ENCODE assay signal across 8 cellular contexts in the genomic region with DNA sequence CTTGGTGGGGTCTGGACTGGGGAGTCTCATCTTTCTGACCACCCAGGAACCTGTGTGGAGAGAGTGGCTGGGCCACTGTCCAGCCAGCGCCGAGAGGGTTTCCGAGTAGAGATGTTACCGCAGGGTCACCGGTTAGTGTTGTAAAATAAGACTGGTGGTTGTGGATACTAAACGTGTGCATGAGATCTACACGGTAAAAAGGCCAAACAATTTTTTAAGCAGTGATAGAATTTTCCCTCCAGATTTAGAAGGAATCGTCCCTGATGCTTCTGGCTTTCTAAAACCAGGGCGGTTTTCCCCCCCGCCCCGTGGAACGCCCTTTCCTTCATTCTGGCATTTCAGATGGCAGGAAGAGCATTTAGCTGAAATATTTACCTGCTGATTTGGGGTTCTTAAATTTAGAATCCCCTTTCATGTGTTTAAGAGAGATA.
DNase-seq lines count a peak whose midpoint lies in the region; ATAC-seq and TF ChIP-seq lines count a peak whose summit lies in the region.
"Had no signal": no experiment of that assay in that cellular context is flagged by ENCODE, and none has a peak within 500 bp of the region (broad histone marks: within the 10 kb centered on the region; RNA-seq: fewer than 3 reads in every experiment).

No MANE protein-coding gene starts in this region.

- H2BK15ac ChIP-seq in IMR-90 (ENCODE audit: low read depth, low read length), result no peak overlapping the region

- 0 out of 2 replicates have a peak overlapping the region, but pooled peaks have one; percentile 24 for H3K9ac ChIP-seq in IMR-90 (ENCODE audit: low read depth, low read length)

- peaks cover 99% of the 10 kb centered on the region for H3K36me3 Mint-ChIP-seq in MCF 10A (ENCODE audit: insufficient read depth, unreplicated experiment)

- peaks cover 0 to 28% of the 10 kb centered on the region in 2 experiments; a peak in 2 of 4 replicates for H3K79me1 ChIP-seq in IMR-90 (ENCODE audit: low read depth in 1 of 2, low read length in 2 of 2)

- peaks cover 13% of the 10 kb centered on the region for H3K9me1 ChIP-seq in IMR-90 (ENCODE audit: insufficient read depth, low read length)

- BruUV-seq in IMR-90 (replicated peaks; lab: Mats Ljungman, UMichigan) (no TSS peak), MCF 10A (replicated peaks; lab: Mats Ljungman, UMichigan) (no TSS peak)

- no peak overlapping the region for H2BK5ac ChIP-seq in IMR-90 (ENCODE audit: low read depth, low read length, poor library complexity, severe bottlenecking)

- peak overlapping the region; percentile 100 for H3K27ac Mint-ChIP-seq in MCF 10A (ENCODE audit: low read depth, unreplicated experiment)
- H3K27ac Mint-ChIP-seq: stimulated activated naive B cell treated with anti-CD40 and anti-IgM and Interleukin-4, amounts not matched to agents 10 μg/mL and 1 μg/mL and 100 μg/mL, for 72 hours had no signal

- H4K5ac ChIP-seq in IMR-90 (ENCODE audit: low read depth, low read length), result no peak overlapping the region

- H3K27me3 ChIP-seq in IMR-90 (ENCODE audit: control insufficient read depth, insufficient read depth, low read length), result no peaks in the 10 kb centered on the region
- H3K27me3 ChIP-seq in layer of hippocampus (ENCODE audit: control insufficient read depth, insufficient read depth, low read length), result no peaks in the 10 kb centered on the region

- H3K27ac ChIP-seq in IMR-90 (ENCODE audit: insufficient read depth, low read length) (peak overlapping the region; percentile 19; the same call in 1 of the 2 replicates), layer of hippocampus (ENCODE audit: low read depth, low read length) (peak overlapping the region; percentile 93), temporal lobe (ENCODE audit: low read depth, low read length) (peak overlapping the region; percentile 98)

- peaks cover 32% of the 10 kb centered on the region for H3K36me3 ChIP-seq in IMR-90 (ENCODE audit: control insufficient read depth, insufficient read depth, low read length)

- CTCF ChIA-PET in IMR-90 (lab: Yijun Ruan, JAX) (interaction anchor here (1.3 kb wide), 1 partner anchor 9 kb away, joined by 3 read pairs; no protein-coding TSS in a partner anchor), MCF 10A (lab: Yijun Ruan, JAX) (interaction anchor here (0.9 to 3.5 kb wide), 7 partner anchors 10 to 71 kb away, joined by 3 to 13 read pairs (median 4); no protein-coding TSS in a partner anchor)

- intact Hi-C loops in IMR-90 (cut with micrococcal nuclease) (no loop called here), MCF 10A (cut with micrococcal nuclease) (no loop called here)

- no peak overlapping the region for H3K56ac ChIP-seq in IMR-90 (ENCODE audit: extremely low read depth, insufficient read depth, low read length)

- dilution Hi-C loops in IMR-90 (cut with HindIII; ENCODE audit: low sequenced_read_pairs, unreplicated experiment), result no loop called here

- H3K18ac ChIP-seq in IMR-90 (ENCODE audit: low read depth, low read length), result no peak overlapping the region

- H3K4me1 ChIP-seq in IMR-90 (ENCODE audit: control insufficient read depth, insufficient read depth, low read length), result peaks cover 54% of the 10 kb centered on the region

- H4K20me1 ChIP-seq in IMR-90 (ENCODE audit: insufficient read depth, low read length), result peaks cover 65% of the 10 kb centered on the region

- H3K9me3 Mint-ChIP-seq in MCF 10A (ENCODE audit: unreplicated experiment), result no peaks in the 10 kb centered on the region
- H3K9me3 Mint-ChIP-seq: stimulated activated naive B cell treated with anti-CD40 and anti-IgM and Interleukin-4, amounts not matched to agents 10 μg/mL and 1 μg/mL and 100 μg/mL, for 72 hours had no signal

- in situ Hi-C loops in IMR-90 (cut with MboI; ENCODE audit: low sequenced_read_pairs), result no loop called here

- TF ChIP-seq POLR2A in IMR-90 (IDR thresholded peaks at IDR 0.05; ENCODE audit: low read depth, low read length), result no peak

- peaks cover 27% of the 10 kb centered on the region for H3K4me1 Mint-ChIP-seq in MCF 10A (ENCODE audit: insufficient read depth, unreplicated experiment)

- peak overlapping the region; percentile 47; the same call in 1 of the 2 replicates for H2AK5ac ChIP-seq in IMR-90 (ENCODE audit: low read depth, low read length)

- no peaks in the 10 kb centered on the region for H3K9me3 ChIP-seq in IMR-90 (ENCODE audit: control insufficient read depth, insufficient read depth, low read length)

- H3K4me2 ChIP-seq in IMR-90 (ENCODE audit: low read depth, low read length), result 0 out of 2 replicates have a peak overlapping the region, but pooled peaks have one; percentile 16

- POLR2A ChIA-PET in IMR-90 (lab: Charles Lee; ENCODE audit: unreplicated experiment), result no interaction called here
- POLR2A ChIA-PET in MCF 10A (lab: Yijun Ruan, JAX), result interaction anchor here (1.0 to 11.2 kb wide), 8 partner anchors 10 to 258 kb away, joined by 3 to 1278 read pairs (median 50); no protein-coding TSS in a partner anchor

- no peak for TF ChIP-seq CTCF in IMR-90 (conservative IDR thresholded peaks at IDR 0.05; ENCODE audit: low read depth, low read length)
- no peak for TF ChIP-seq CTCF in MCF 10A (IDR thresholded peaks at IDR 0.05; ENCODE audit: unreplicated experiment)

- H2BK20ac ChIP-seq in IMR-90 (ENCODE audit: low read depth, low read length), result no peak overlapping the region

- H2AK9ac ChIP-seq in IMR-90 (replicated peaks; ENCODE audit: low read depth, low read length, poor library complexity), result no peak overlapping the region

- no peak overlapping the region for H4K91ac ChIP-seq in IMR-90 (ENCODE audit: insufficient read depth, low read depth, low read length)

- no peak for DNase-seq in IMR-90
- DNase-seq in MCF 10A (ENCODE audit: unreplicated experiment), result no peak
- DNase-seq in COR-L47 (lab: John Stamatoyannopoulos, UW), result no peak
- DNase-seq: stimulated activated naive B cell treated with anti-CD40 and anti-IgM and Interleukin-4, amounts not matched to agents 10 μg/mL and 1 μg/mL and 100 μg/mL, for 72 hours had no signal

- H3K27me3 Mint-ChIP-seq in MCF 10A (ENCODE audit: insufficient read depth, unreplicated experiment), result no peaks in the 10 kb centered on the region
- H3K27me3 Mint-ChIP-seq: stimulated activated naive B cell treated with anti-CD40 and anti-IgM and Interleukin-4, amounts not matched to agents 10 μg/mL and 1 μg/mL and 100 μg/mL, for 72 hours had no signal

- ATAC-seq in IMR-90 (ENCODE audit: low read depth) (no peak), GM21528 (IDR thresholded peaks at IDR 0.05; ENCODE audit: low FRiP score, unreplicated experiment) (no peak), HG02571 (IDR thresholded peaks at IDR 0.05; ENCODE audit: unreplicated experiment) (no peak)
- ATAC-seq: stimulated activated naive B cell treated with anti-CD40 and anti-IgM and Interleukin-4, amounts not matched to agents 10 μg/mL and 1 μg/mL and 100 μg/mL, for 72 hours had no signal

- H3K14ac ChIP-seq in IMR-90 (replicated peaks; ENCODE audit: low read depth, low read length), result peak overlapping the region; percentile 10; the same call in 1 of the 2 replicates

- H2AFZ ChIP-seq in IMR-90 (replicated peaks; ENCODE audit: low read length, poor library complexity), result no peak overlapping the region

- 20% methylated on average over 1 of the region's 12 CpGs; no CpG with 5 or more reads in 1 of the 2 experiments for WGBS in IMR-90 (ENCODE audit: extremely low coverage in 2 of 2, insufficient read length in 1 of 2), 2 experiments

- no peak overlapping the region for H4K8ac ChIP-seq in IMR-90 (ENCODE audit: low read depth in 2 of 2, low read length in 2 of 2)

- H2BK120ac ChIP-seq in IMR-90 (ENCODE audit: low read depth, low read length), result no peak overlapping the region

- peak overlapping the region; percentile 80 for H3K23ac ChIP-seq in IMR-90 (ENCODE audit: low read depth, low read length)

- no peak overlapping the region; the same call in 1 of the 2 replicates for H3K4ac ChIP-seq in IMR-90 (ENCODE audit: low read depth, low read length)

- no peak overlapping the region for H3K4me3 ChIP-seq in IMR-90 (ENCODE audit: insufficient read depth, low read depth, low read length)

- TF ChIP-seq RAD21 in IMR-90 (IDR thresholded peaks at IDR 0.05; ENCODE audit: low read length), result no peak

- peak overlapping the region; percentile 96 for H3K4me3 Mint-ChIP-seq in MCF 10A (ENCODE audit: unreplicated experiment)
- H3K4me3 Mint-ChIP-seq: stimulated activated naive B cell treated with anti-CD40 and anti-IgM and Interleukin-4, amounts not matched to agents 10 μg/mL and 1 μg/mL and 100 μg/mL, for 72 hours had no signal

TF ChIP-seq in IMR-90, 13 proteins besides CTCF, POLR2A, EP300 and RAD21 (continues in another document):
- TF ChIP-seq MAFK (IDR thresholded peaks at IDR 0.05; ENCODE audit: low read depth, low read length) (no peak), BHLHE40 (IDR thresholded peaks at IDR 0.05; ENCODE audit: low read depth, low read length) (no peak), RFX5 (IDR thresholded peaks at IDR 0.05; ENCODE audit: low read depth, low read length) (no peak), CEBPB (IDR thresholded peaks at IDR 0.05; ENCODE audit: low read depth, low read length) (no peak), SMC3 (IDR thresholded peaks at IDR 0.05; ENCODE audit: low read depth, low read length) (no peak), RCOR1 (IDR thresholded peaks at IDR 0.05; ENCODE audit: insufficient replicate concordance, low read length) (no peak), CHD1 (IDR thresholded peaks at IDR 0.05; ENCODE audit: low read depth, low read length) (no peak), FOS (IDR thresholded peaks at IDR 0.05; ENCODE audit: low read depth, low read length) (no peak), MXI1 (IDR thresholded peaks at IDR 0.05; ENCODE audit: borderline replicate concordance, low read depth, low read length) (no peak)
- TF ChIP-seq, protein P1, sequence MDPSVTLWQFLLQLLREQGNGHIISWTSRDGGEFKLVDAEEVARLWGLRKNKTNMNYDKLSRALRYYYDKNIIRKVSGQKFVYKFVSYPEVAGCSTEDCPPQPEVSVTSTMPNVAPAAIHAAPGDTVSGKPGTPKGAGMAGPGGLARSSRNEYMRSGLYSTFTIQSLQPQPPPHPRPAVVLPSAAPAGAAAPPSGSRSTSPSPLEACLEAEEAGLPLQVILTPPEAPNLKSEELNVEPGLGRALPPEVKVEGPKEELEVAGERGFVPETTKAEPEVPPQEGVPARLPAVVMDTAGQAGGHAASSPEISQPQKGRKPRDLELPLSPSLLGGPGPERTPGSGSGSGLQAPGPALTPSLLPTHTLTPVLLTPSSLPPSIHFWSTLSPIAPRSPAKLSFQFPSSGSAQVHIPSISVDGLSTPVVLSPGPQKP (IDR thresholded peaks at IDR 0.05; ENCODE audit: borderline replicate concordance, low read depth, low read length), result no peak
- TF ChIP-seq, protein P2, sequence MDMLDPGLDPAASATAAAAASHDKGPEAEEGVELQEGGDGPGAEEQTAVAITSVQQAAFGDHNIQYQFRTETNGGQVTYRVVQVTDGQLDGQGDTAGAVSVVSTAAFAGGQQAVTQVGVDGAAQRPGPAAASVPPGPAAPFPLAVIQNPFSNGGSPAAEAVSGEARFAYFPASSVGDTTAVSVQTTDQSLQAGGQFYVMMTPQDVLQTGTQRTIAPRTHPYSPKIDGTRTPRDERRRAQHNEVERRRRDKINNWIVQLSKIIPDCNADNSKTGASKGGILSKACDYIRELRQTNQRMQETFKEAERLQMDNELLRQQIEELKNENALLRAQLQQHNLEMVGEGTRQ (IDR thresholded peaks at IDR 0.05; ENCODE audit: low read depth, low read length), result no peak

Comparison
In these comparisons a context has a peak if more than half of its experiments do, and no peak if none do; other contexts are left out.
1. H3K27ac ChIP-seq: peak in every context shown above with its lines; median percentile 98 in temporal lobe; 93 in layer of hippocampus; 19 in IMR-90.